In genomic region chr5:76790632-76791290, GRCh38 we compare ENCODE assay signal across 9 cellular contexts. TPM values are rescaled to one million over a fixed set of nuclear protein-coding genes. Genes with fewer than 3 reads are reported as not detected.
DNase-seq lines count a peak whose midpoint lies in the region; ATAC-seq, FAIRE-seq and TF ChIP-seq lines count a peak whose summit lies in the region.
"Had no signal": no experiment of that assay in that cellular context is flagged by ENCODE, and none has a peak within 500 bp of the region (broad histone marks: within the 10 kb centered on the region; RNA-seq: fewer than 3 reads in every experiment).

No MANE protein-coding gene starts in this region.

- no peak for FAIRE-seq in GM12891 (lab: Jason Lieb, UNC)

- intact Hi-C loops in psoas muscle (cut with DNase I), result no loop called here

- DNase-seq in GOT3 (lab: John Stamatoyannopoulos, UW), result peak; percentile 32
- peak; percentile 87 to 98 for DNase-seq in SW 1271 (lab: John Stamatoyannopoulos, UW)
- DNase-seq in epithelial cell of proximal tubule (ENCODE audit: low read depth), result peak; percentile 96
- DNase-seq in psoas muscle, result no peak
- no peak for DNase-seq in GM12891 (ENCODE audit: insufficient read length, low spot score)
- no peak for DNase-seq in HuH-7 (ENCODE audit: low spot score)

- TF ChIP-seq CTCF in epithelial cell of proximal tubule (conservative IDR thresholded peaks at IDR 0.05; ENCODE audit: low read depth, low read length) (no peak), psoas muscle (IDR thresholded peaks at IDR 0.05) (no peak)

- 12 to 17% (median 16%) methylated on average over 3 of the region's 3 CpGs for WGBS in psoas muscle, 3 donors

- no peaks in the 10 kb centered on the region for H3K9me3 ChIP-seq in psoas muscle

- H3K4me3 ChIP-seq in epithelial cell of proximal tubule (ENCODE audit: low read depth, low read length) (no peak overlapping the region), psoas muscle (no peak overlapping the region)

- no peaks in the 10 kb centered on the region for H3K36me3 ChIP-seq in psoas muscle (ENCODE audit: insufficient read depth in 1 of 2, low read depth in 1 of 2)

- H3K4me1 ChIP-seq in psoas muscle, result no peaks in the 10 kb centered on the region

- TF ChIP-seq POLR2A in GM12891 (IDR thresholded peaks at IDR 0.05; ENCODE audit: low read depth, low read length), result no peak

- peak; percentile 23 to 74 (median 56) for ATAC-seq in psoas muscle
- no peak for ATAC-seq in HG03521 (IDR thresholded peaks at IDR 0.05; ENCODE audit: unreplicated experiment)
- ATAC-seq in GM21367 (IDR thresholded peaks at IDR 0.05; ENCODE audit: unreplicated experiment), result no peak

- no peaks in the 10 kb centered on the region for H3K27me3 ChIP-seq in psoas muscle (ENCODE audit: insufficient read depth in 3 of 3, low read length in 2 of 3)

- peak overlapping the region; percentile 58 for H3K27ac ChIP-seq in psoas muscle

TF ChIP-seq in GM12891, 5 proteins besides CTCF, POLR2A, EP300 and RAD21:
- TF ChIP-seq TAF1 (IDR thresholded peaks at IDR 0.05; ENCODE audit: low read depth, low read length) (no peak), POLR2AphosphoS5 (IDR thresholded peaks at IDR 0.05; ENCODE audit: low read depth, low read length) (no peak), POU2F2 (IDR thresholded peaks at IDR 0.05; ENCODE audit: low read depth, low read length) (no peak), PAX5 (IDR thresholded peaks at IDR 0.05; ENCODE audit: insufficient read depth, low read length, severe bottlenecking) (no peak), SPI1 (IDR thresholded peaks at IDR 0.05; ENCODE audit: low read depth, low read length) (no peak)

RNA-seq across cellular contexts. Expression of gene F2RL1, which starts 28.1 kb away (rescaled TPM):
- total RNA-seq in epithelial cell of proximal tubule (91.6 and 112 TPM in 2 replicates), psoas muscle (under 1 TPM; 0.08 to 0.17 (median 0.15) TPM)
- under 1 TPM; 0.04 to 0.06 (median 0.05) TPM for polyA plus RNA-seq in psoas muscle
- not detected for polyA plus RNA-seq in GM12891 (2012; ENCODE audit: low read depth, missing spikeins)

RNA-seq across cellular contexts. Expression of gene S100Z, which starts 59.1 kb away (rescaled TPM):
- total RNA-seq in epithelial cell of proximal tubule (not detected in 2 replicates), psoas muscle (not detected)
- under 1 TPM in 1 of 3 donors, not detected in 2; 0.09 TPM for polyA plus RNA-seq in psoas muscle
- polyA plus RNA-seq in GM12891 (2012; ENCODE audit: low read depth, missing spikeins), result 0.33 TPM
- total RNA-seq: SK-MEL-5 had no signal

Comparison
In these comparisons a context has a peak if more than half of its experiments do, and no peak if none do; other contexts are left out.
1. DNase-seq: peak in GOT3 (single experiment), SW 1271 (2 of 2) and epithelial cell of proximal tubule (single experiment); none in psoas muscle (0 of 2), GM12891 (single experiment) and HuH-7 (single experiment).
2. ATAC-seq: peak in psoas muscle (4 of 4); none in HG03521 (single experiment) and GM21367 (single experiment).
3. RNA of gene F2RL1, which starts 28.1 kb away (total RNA-seq): 91.6 to 112 TPM in epithelial cell of proximal tubule; 0.08 to 0.17 TPM in psoas muscle; every median in the first group is over 10 times any median in the second.